ENCODE assay signal across 10 cellular contexts in genomic region chr5:135230326-135230925, GRCh38.
A peak's percentile ranks its signal among the peaks of the same experiment; 100 is the strongest.
DNase-seq lines count a peak whose midpoint lies in the region; ATAC-seq and TF ChIP-seq lines count a peak whose summit lies in the region.
"Had no signal": no experiment of that assay in that cellular context is flagged by ENCODE, and none has a peak within 500 bp of the region (broad histone marks: within the 10 kb centered on the region; RNA-seq: fewer than 3 reads in every experiment).

No MANE protein-coding gene starts in this region.

- peaks cover 0 to 3% of the 10 kb centered on the region in 2 donors for H3K27me3 Mint-ChIP-seq in CD4-positive, alpha-beta memory T cell
- no peaks in the 10 kb centered on the region for H3K27me3 Mint-ChIP-seq in Caco-2 (ENCODE audit: insufficient read depth, unreplicated experiment)

- no peaks in the 10 kb centered on the region for H4K20me1 ChIP-seq in SK-N-SH (ENCODE audit: insufficient read depth)

- CTCF ChIA-PET in SK-N-SH (lab: Yijun Ruan, JAX) (interaction anchor here (0.7 to 1.3 kb wide), 2 partner anchors 9 to 196 kb away, joined by 3 read pairs; no protein-coding TSS in a partner anchor), Caco-2 (lab: Charles Lee) (no interaction called here)
- CTCF ChIA-PET in CD4-positive, alpha-beta memory T cell (lab: Charles Lee; ENCODE audit: partially characterized antibody), result no interaction called here

- H3K36me3 ChIP-seq in SK-N-SH (replicated peaks in 1 of 2; ENCODE audit: control insufficient read depth in 1 of 2, insufficient read depth in 2 of 2, low read length in 1 of 2) (no peaks in the 10 kb centered on the region), psoas muscle (ENCODE audit: insufficient read depth in 1 of 2, low read depth in 1 of 2) (no peaks in the 10 kb centered on the region), Caco-2 (ENCODE audit: control insufficient read depth, insufficient read depth, low read length) (no peaks in the 10 kb centered on the region; the same call in 1 of the 2 replicates)
- H3K36me3 ChIP-seq in CD4-positive, alpha-beta memory T cell (ENCODE audit: insufficient read depth, low read length), result no peaks in the 10 kb centered on the region
- H3K36me3 ChIP-seq: HAP-1 had no signal

- H3K27ac ChIP-seq in SK-N-SH (ENCODE audit: low read depth in 2 of 2, low read length in 1 of 2) (no peak overlapping the region), psoas muscle (peak overlapping the region; percentile 71)
- no peak overlapping the region for H3K27ac ChIP-seq in CD4-positive, alpha-beta memory T cell (ENCODE audit: low read depth, low read length)

- H3K9ac ChIP-seq in SK-N-SH, result no peak overlapping the region

- no peaks in the 10 kb centered on the region for H3K79me2 ChIP-seq in SK-N-SH (ENCODE audit: insufficient read depth)

- no peak overlapping the region for H3K27ac Mint-ChIP-seq in CD4-positive, alpha-beta memory T cell
- H3K27ac Mint-ChIP-seq in Caco-2 (ENCODE audit: unreplicated experiment), result no peak overlapping the region

- POLR2A ChIA-PET in SK-N-SH (lab: Yijun Ruan, JAX) (no interaction called here), Caco-2 (lab: Charles Lee) (no interaction called here)
- POLR2A ChIA-PET in CD4-positive, alpha-beta memory T cell (lab: Charles Lee; ENCODE audit: partially characterized antibody), result no interaction called here

- no peaks in the 10 kb centered on the region for H3K27me3 ChIP-seq in SK-N-SH (ENCODE audit: insufficient read depth)
- no peaks in the 10 kb centered on the region for H3K27me3 ChIP-seq in psoas muscle (ENCODE audit: insufficient read depth in 3 of 3, low read length in 2 of 3)
- no peaks in the 10 kb centered on the region for H3K27me3 ChIP-seq in CD4-positive, alpha-beta memory T cell (ENCODE audit: insufficient read depth, low read length)
- H3K27me3 ChIP-seq in Caco-2 (replicated peaks; ENCODE audit: control insufficient read depth, insufficient read depth, low read length), result no peaks in the 10 kb centered on the region

- intact Hi-C loops in psoas muscle (cut with DNase I) (no loop called here), Caco-2 (cut with micrococcal nuclease; ENCODE audit: unreplicated experiment) (no loop called here)
- intact Hi-C loops in CD4-positive, alpha-beta memory T cell (cut with micrococcal nuclease), result no loop called here

- H3K4me1 Mint-ChIP-seq in CD4-positive, alpha-beta memory T cell, result no peaks in the 10 kb centered on the region
- H3K4me1 Mint-ChIP-seq in Caco-2 (ENCODE audit: low read depth, unreplicated experiment), result peaks cover 8% of the 10 kb centered on the region

- no peaks in the 10 kb centered on the region for H3K9me3 Mint-ChIP-seq in CD4-positive, alpha-beta memory T cell
- H3K9me3 Mint-ChIP-seq in Caco-2 (ENCODE audit: unreplicated experiment), result peaks cover 9% of the 10 kb centered on the region

- no peaks in the 10 kb centered on the region for H3K9me2 ChIP-seq in SK-N-SH

- peak; percentile 34 for DNase-seq in GM12865 (ENCODE audit: low read depth)
- no peak for DNase-seq in SK-N-SH
- DNase-seq in fibroblast of pulmonary artery (ENCODE audit: low read depth), result peak; percentile 89
- DNase-seq in psoas muscle, result peak; percentile 67 to 88
- no peak for DNase-seq in CD4-positive, alpha-beta memory T cell
- DNase-seq in effector CD8-positive, alpha-beta T cell (lab: John Stamatoyannopoulos, UW), result no peak
- DNase-seq in Caco-2, result no peak
- DNase-seq: NCI-H1436 treated with DMSO at 0.1 percent for 48 hours had no signal

- 82% methylated on average over 8 of the region's 12 CpGs for WGBS in SK-N-SH (ENCODE audit: low lambda C conversion rate)
- 61 to 73% (median 62%) methylated on average over 12 of the region's 12 CpGs for WGBS in psoas muscle, 3 donors

- BruUV-seq in Caco-2 (replicated peaks; lab: Mats Ljungman, UMichigan), result no TSS peak

- H3F3A ChIP-seq in SK-N-SH (replicated peaks; ENCODE audit: insufficient read depth), result no peaks in the 10 kb centered on the region

- TF ChIP-seq RAD21 in SK-N-SH (IDR thresholded peaks at IDR 0.05; ENCODE audit: low read length), result no peak

- H2AFZ ChIP-seq in SK-N-SH (ENCODE audit: low read depth), result no peak overlapping the region

- H3K9me3 ChIP-seq in SK-N-SH, result no peaks in the 10 kb centered on the region
- H3K9me3 ChIP-seq in psoas muscle, result no peaks in the 10 kb centered on the region
- H3K9me3 ChIP-seq in CD4-positive, alpha-beta memory T cell (ENCODE audit: control insufficient read depth in 1 of 2, low read length in 2 of 2), result no peaks in the 10 kb centered on the region
- peaks cover 18% of the 10 kb centered on the region; the same call in 1 of the 2 replicates for H3K9me3 ChIP-seq in Caco-2
- H3K9me3 ChIP-seq: HAP-1 had no signal

- peak; percentile 75 to 85 (median 84) for ATAC-seq in psoas muscle
- ATAC-seq in GM18498 (IDR thresholded peaks at IDR 0.05; ENCODE audit: unreplicated experiment), result no peak

- TF ChIP-seq EP300 in SK-N-SH (IDR thresholded peaks at IDR 0.05; ENCODE audit: borderline replicate concordance in 1 of 2, low read depth in 1 of 2, low read length in 1 of 2), result no peak

- H3K4me2 ChIP-seq in SK-N-SH, result no peak overlapping the region

- H3K4me1 ChIP-seq in SK-N-SH (ENCODE audit: control insufficient read depth in 1 of 2, insufficient read depth in 2 of 2, low read depth in 1 of 2, low read length in 1 of 2) (peaks cover 0 to 26% of the 10 kb centered on the region in 2 experiments; a peak in 2 of 4 replicates), psoas muscle (peaks cover 51% of the 10 kb centered on the region), Caco-2 (peaks cover 17% of the 10 kb centered on the region)
- H3K4me1 ChIP-seq in CD4-positive, alpha-beta memory T cell (ENCODE audit: insufficient read depth, low read length), result no peaks in the 10 kb centered on the region

- no peaks in the 10 kb centered on the region for H3K36me3 Mint-ChIP-seq in CD4-positive, alpha-beta memory T cell
- peaks cover 8% of the 10 kb centered on the region for H3K36me3 Mint-ChIP-seq in Caco-2 (ENCODE audit: insufficient read depth, unreplicated experiment)

- H3K4me3 ChIP-seq in GM12865 (ENCODE audit: low read depth, low read length), result no peak overlapping the region
- no peak overlapping the region for H3K4me3 ChIP-seq in SK-N-SH (ENCODE audit: low read depth in 2 of 2, low read length in 1 of 2)
- H3K4me3 ChIP-seq in fibroblast of pulmonary artery (replicated peaks; ENCODE audit: low read depth, low read length), result no peak overlapping the region
- no peak overlapping the region for H3K4me3 ChIP-seq in psoas muscle
- H3K4me3 ChIP-seq in CD4-positive, alpha-beta memory T cell (ENCODE audit: low read length in 2 of 2), result no peak overlapping the region
- no peak overlapping the region for H3K4me3 ChIP-seq in Caco-2 (ENCODE audit: low read depth, low read length)
- H3K4me3 ChIP-seq: HAP-1 had no signal

- TF ChIP-seq CTCF in GM12865 (IDR thresholded peaks at IDR 0.05; ENCODE audit: insufficient read depth, low read depth, low read length, missing control alignments) (no peak), SK-N-SH (IDR thresholded peaks at IDR 0.05) (no peak), fibroblast of pulmonary artery (IDR thresholded peaks at IDR 0.05; ENCODE audit: low read length, missing control alignments) (no peak), psoas muscle (IDR thresholded peaks at IDR 0.05) (no peak), Caco-2 (IDR thresholded peaks at IDR 0.05; ENCODE audit: insufficient read depth in 1 of 2, low read depth in 1 of 2, low read length in 1 of 2, severe bottlenecking in 1 of 2, unreplicated experiment in 1 of 2) (no peak)

- H3K4me3 Mint-ChIP-seq in CD4-positive, alpha-beta memory T cell, result no peak overlapping the region
- no peak overlapping the region for H3K4me3 Mint-ChIP-seq in Caco-2 (ENCODE audit: unreplicated experiment)

TF ChIP-seq in SK-N-SH, 30 proteins besides CTCF, POLR2A, EP300 and RAD21:
- TF ChIP-seq ZBTB33 (IDR thresholded peaks at IDR 0.05; ENCODE audit: borderline replicate concordance, low read depth), result no peak
- peak; percentile 23; the same call in 1 of the 2 replicates for TF ChIP-seq FOSL2 (IDR thresholded peaks at IDR 0.05; ENCODE audit: borderline replicate concordance, low read depth)

Comparison
In these comparisons a context has a peak if more than half of its experiments do, and no peak if none do; other contexts are left out.
1. DNase-seq: peak in GM12865 (single experiment), fibroblast of pulmonary artery (single experiment) and psoas muscle (2 of 2); none in SK-N-SH (single experiment), CD4-positive, alpha-beta memory T cell (0 of 5), effector CD8-positive, alpha-beta T cell (single experiment) and Caco-2 (0 of 2).